Comparison of ENCODE assay signal across 29 cellular contexts in the genomic region with DNA sequence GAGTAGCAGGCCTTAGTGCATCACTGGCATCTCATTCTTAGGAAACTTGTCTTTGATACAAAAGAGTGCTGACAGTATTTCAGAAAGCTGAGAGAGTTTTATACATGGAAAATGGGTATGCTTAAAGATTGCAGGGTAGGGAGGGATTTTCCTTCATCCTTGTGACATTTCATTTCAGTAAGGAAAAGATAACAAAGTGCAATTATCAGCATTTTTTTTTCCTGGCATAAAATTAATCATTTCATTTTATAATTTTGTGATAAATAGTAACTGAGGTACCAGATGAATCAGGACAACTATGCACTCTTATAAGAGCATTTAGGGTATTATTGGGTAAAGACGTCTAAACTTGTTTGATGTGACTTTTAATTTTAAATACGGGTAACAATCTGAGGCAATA.
"Had no signal": no experiment of that assay in that cellular context is flagged by ENCODE, and none has a peak within 500 bp of the region (broad histone marks: within the 10 kb centered on the region; RNA-seq: fewer than 3 reads in every experiment).

No MANE protein-coding gene starts in this region.

- H3K9me3 ChIP-seq: colonic mucosa, gastrocnemius medialis, heart left ventricle, lower lobe of right lung, neutrophil, pancreas, stomach, thyroid gland, vagina had no signal

- H3K4me3 ChIP-seq: colonic mucosa, gastrocnemius medialis, heart left ventricle, lower lobe of right lung, pancreas, smooth muscle cell, stomach, thyroid gland, vagina had no signal

- H3K36me3 ChIP-seq: colonic mucosa, pancreas, vagina had no signal

- H3K4me1 ChIP-seq: colonic mucosa, gastrocnemius medialis, lower lobe of right lung, pancreas, thyroid gland, vagina had no signal

- H3K4me2 ChIP-seq: smooth muscle cell had no signal

- H3K4me3 Mint-ChIP-seq: dendritic cell treated with granulocyte-macrophage colony-stimulating factor and Interleukin-4, amounts not matched to agents 40 ng/mL and 50 ng/mL, for 4 days; endodermal cell; natural killer cell treated with Interleukin-12 subunit alpha and Interleukin-12 subunit beta and Interleukin-15 and Interleukin-18, amount 100 ng/mL, for 72 hours; neural crest cell; stimulated activated effector memory CD8-positive, alpha-beta T cell treated with anti-CD3 and anti-CD28 coated beads, Interleukin-12 subunit alpha, Interleukin-12 subunit beta, amount 100 ng/mL, for 72 hours had no signal

- H3K27ac Mint-ChIP-seq: dendritic cell treated with granulocyte-macrophage colony-stimulating factor and Interleukin-4, amounts not matched to agents 40 ng/mL and 50 ng/mL, for 4 days; endodermal cell; natural killer cell treated with Interleukin-12 subunit alpha and Interleukin-12 subunit beta and Interleukin-15 and Interleukin-18, amount 100 ng/mL, for 72 hours; stimulated activated effector memory CD8-positive, alpha-beta T cell treated with anti-CD3 and anti-CD28 coated beads, Interleukin-12 subunit alpha, Interleukin-12 subunit beta, amount 100 ng/mL, for 72 hours had no signal

- H3K27ac ChIP-seq: colonic mucosa, epithelial cell of prostate, gastrocnemius medialis, lower lobe of right lung, neutrophil, pancreas, stomach, thyroid gland, vagina had no signal

- ATAC-seq: esophagus mucosa; gastrocnemius medialis; heart left ventricle; left colon; left ventricle myocardium superior; lower lobe of right lung; natural killer cell treated with Interleukin-12 subunit alpha and Interleukin-12 subunit beta and Interleukin-15 and Interleukin-18, amount 100 ng/mL, for 72 hours; pancreas; sciatic nerve; stimulated activated effector memory CD8-positive, alpha-beta T cell treated with anti-CD3 and anti-CD28 coated beads, Interleukin-12 subunit alpha, Interleukin-12 subunit beta, amount 100 ng/mL, for 72 hours had no signal

- H3K27me3 ChIP-seq: colonic mucosa, gastrocnemius medialis, heart left ventricle, neutrophil, pancreas, stomach, thyroid gland, vagina had no signal

- H3K9me3 Mint-ChIP-seq: dendritic cell treated with granulocyte-macrophage colony-stimulating factor and Interleukin-4, amounts not matched to agents 40 ng/mL and 50 ng/mL, for 4 days; endodermal cell; natural killer cell treated with Interleukin-12 subunit alpha and Interleukin-12 subunit beta and Interleukin-15 and Interleukin-18, amount 100 ng/mL, for 72 hours; neural crest cell; stimulated activated effector memory CD8-positive, alpha-beta T cell treated with anti-CD3 and anti-CD28 coated beads, Interleukin-12 subunit alpha, Interleukin-12 subunit beta, amount 100 ng/mL, for 72 hours had no signal

- H3K27me3 Mint-ChIP-seq: dendritic cell treated with granulocyte-macrophage colony-stimulating factor and Interleukin-4, amounts not matched to agents 40 ng/mL and 50 ng/mL, for 4 days; natural killer cell treated with Interleukin-12 subunit alpha and Interleukin-12 subunit beta and Interleukin-15 and Interleukin-18, amount 100 ng/mL, for 72 hours had no signal

- DNase-seq: colonic mucosa; effector CD8-positive, alpha-beta T cell; endodermal cell; foreskin fibroblast; gastrocnemius medialis; heart left ventricle; hippocampal formation; left colon; left ventricle myocardium superior; lower lobe of right lung; pancreas; retina; stimulated activated CD4-positive, alpha-beta T cell treated with anti-CD3 and anti-CD28 coated beads, Interleukin-2, amount 100 ng/mL, for 24 hours; stimulated activated CD4-positive, alpha-beta T cell treated with anti-CD3 and anti-CD28 coated beads, Interleukin-4, amount 100 ng/mL, for 24 hours; stimulated activated naive CD4-positive, alpha-beta T cell treated with Interleukin-2 at 50 U/mL for 16 hours; stomach; thyroid gland; trophoblast cell had no signal

- FAIRE-seq: islet of Langerhans, pancreas had no signal
